In the genomic region with DNA sequence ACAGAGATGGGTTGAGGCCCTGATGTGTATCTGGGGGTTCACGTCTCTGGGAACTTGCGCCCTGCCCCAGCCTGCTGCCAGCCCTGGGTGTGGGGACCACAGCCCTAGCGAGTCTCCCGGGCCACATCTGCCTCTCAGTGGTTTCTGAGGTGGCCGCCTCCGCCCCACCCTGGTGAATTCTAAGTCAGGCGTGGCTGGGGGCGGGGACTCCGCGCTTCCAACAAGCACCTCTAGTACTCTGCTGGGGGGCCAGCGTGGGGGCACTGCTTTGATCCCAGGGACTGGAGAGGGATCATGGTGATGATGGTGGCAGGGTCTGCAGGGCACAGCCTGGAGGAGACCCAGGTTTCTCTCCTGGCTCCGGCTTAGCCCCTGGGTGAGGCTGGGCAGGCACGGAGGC, we compare ENCODE assay signal across 8 cellular contexts. TPM values are rescaled to one million over a fixed set of nuclear protein-coding genes. Genes with fewer than 3 reads are reported as not detected.
DNase-seq lines count a peak whose midpoint lies in the region; TF ChIP-seq lines count a peak whose summit lies in the region.

No MANE protein-coding gene starts in this region.

- H3K9me3 ChIP-seq in Peyer's patch (no peaks in the 10 kb centered on the region), endocrine pancreas (ENCODE audit: control insufficient read depth, low read length) (no peaks in the 10 kb centered on the region), HAP-1 (no peaks in the 10 kb centered on the region)

- H3K27me3 ChIP-seq in Peyer's patch, result no peaks in the 10 kb centered on the region
- H3K27me3 ChIP-seq in endocrine pancreas (ENCODE audit: control insufficient read depth, insufficient read depth, low read length), result no peaks in the 10 kb centered on the region
- no peaks in the 10 kb centered on the region for H3K27me3 ChIP-seq in HAP-1 (ENCODE audit: low read depth)

- TF ChIP-seq POLR2A in Peyer's patch (IDR thresholded peaks at IDR 0.05), result no peak

- peaks cover 0 to 55% (median 16%) of the 10 kb centered on the region in 4 donors for H3K4me1 ChIP-seq in Peyer's patch
- H3K4me1 ChIP-seq in endocrine pancreas (ENCODE audit: control insufficient read depth, insufficient read depth, low read length), result no peaks in the 10 kb centered on the region
- H3K4me1 ChIP-seq in HAP-1, result peaks cover 30% of the 10 kb centered on the region

- DNase-seq in GM13977 (ENCODE audit: low spot score) (peak; percentile 81), Peyer's patch (peak in 2 of 3 donors; percentile 76 to 79), HAP-1 (ENCODE audit: low spot score in 2 of 2) (no peak), globus pallidus (ENCODE audit: low spot score) (no peak), NCI-H2081 (lab: John Stamatoyannopoulos, UW) (no peak), NCI-H1694 (lab: John Stamatoyannopoulos, UW) (no peak)
- peak; percentile 35 for DNase-seq in stimulated activated CD4-positive, alpha-beta T cell treated with anti-CD3 and anti-CD28 coated beads, Interleukin-2, amount 100 ng/mL, for 4 hours (ENCODE audit: low read depth)

- in situ Hi-C loops in GM13977 (cut with MboI; ENCODE audit: low pct_unique_long_range_greater_than_20kb, low sequenced_read_pairs, unreplicated experiment) (no loop called here), HAP-1 (cut with MboI; ENCODE audit: low sequenced_read_pairs) (no loop called here)

- H3K36me3 ChIP-seq in Peyer's patch (no peaks in the 10 kb centered on the region), endocrine pancreas (ENCODE audit: control insufficient read depth, insufficient read depth, low read length) (no peaks in the 10 kb centered on the region), HAP-1 (replicated peaks) (no peaks in the 10 kb centered on the region)

- H3K4me3 ChIP-seq in Peyer's patch (no peak overlapping the region), endocrine pancreas (ENCODE audit: control insufficient read depth, insufficient read depth, low read length) (no peak overlapping the region), HAP-1 (no peak overlapping the region)

- peak overlapping the region; percentile 71 for H3K9ac ChIP-seq in endocrine pancreas (ENCODE audit: control insufficient read depth, insufficient read depth, low read length)

- peak overlapping the region in 3 of 4 donors; percentile 22 to 93 (median 75) for H3K27ac ChIP-seq in Peyer's patch

- TF ChIP-seq CTCF in GM13977 (IDR thresholded peaks at IDR 0.05; ENCODE audit: extremely low read depth, insufficient read depth, missing control alignments), result no peak
- TF ChIP-seq CTCF in Peyer's patch (IDR thresholded peaks at IDR 0.05), result no peak

RNA-seq across cellular contexts. Expression of gene GLIS2, which starts 3.6 kb away (rescaled TPM):
- total RNA-seq in Peyer's patch, result 1 to 10 TPM in 3 of 4 donors, under 1 TPM in 1; 0.35 to 3.3 (median 1.7) TPM

RNA-seq across cellular contexts. Expression of gene PAM16, which starts 31.7 kb away (rescaled TPM):
- total RNA-seq in Peyer's patch, result 10 to 100 TPM; 18.2 to 61.4 (median 49.3) TPM

RNA-seq across cellular contexts. Expression of gene TFAP4, which starts 46.6 kb away (rescaled TPM):
- 10 to 100 TPM in 1 of 4 donors, 1 to 10 TPM in 3; 7.5 to 20.6 (median 8.9) TPM for total RNA-seq in Peyer's patch

RNA-seq across cellular contexts. Expression of gene VASN, which starts 52.2 kb away (rescaled TPM):
- 10 to 100 TPM in 2 of 4 donors, 1 to 10 TPM in 2; 2.1 to 18.2 (median 8.4) TPM for total RNA-seq in Peyer's patch

Comparison
In these comparisons a context has a peak if more than half of its experiments do, and no peak if none do; other contexts are left out.
1. DNase-seq: peak in GM13977 (single experiment), Peyer's patch (2 of 3) and stimulated activated CD4-positive, alpha-beta T cell treated with anti-CD3 and anti-CD28 coated beads, Interleukin-2, amount 100 ng/mL, for 4 hours (single experiment); none in HAP-1 (0 of 2), globus pallidus (single experiment), NCI-H2081 (0 of 2) and NCI-H1694 (single experiment).